ENCODE assay signal across 8 cellular contexts in genomic region chr5:40679998-40680681, GRCh38. TPM values are rescaled to one million over a fixed set of nuclear protein-coding genes. Genes with fewer than 3 reads are reported as not detected.
DNase-seq lines count a peak whose midpoint lies in the region; ATAC-seq and TF ChIP-seq lines count a peak whose summit lies in the region.

No MANE protein-coding gene starts in this region.

- peak overlapping the region; percentile 70 for H3K4me3 ChIP-seq in IMR-90 (ENCODE audit: insufficient read depth, low read depth, low read length)
- H3K4me3 ChIP-seq in iPS-18c (ENCODE audit: insufficient read depth, low read depth, low read length), result peak overlapping the region; percentile 60

- no peaks in the 10 kb centered on the region for H3K36me3 ChIP-seq in IMR-90 (ENCODE audit: control insufficient read depth, insufficient read depth, low read length)

- H3K27ac ChIP-seq in IMR-90 (ENCODE audit: insufficient read depth, low read length), result peak overlapping the region; percentile 38; the same call in 1 of the 2 replicates

- dilution Hi-C loops in IMR-90 (cut with HindIII; ENCODE audit: low sequenced_read_pairs, unreplicated experiment), result no loop called here

- H3K4me2 ChIP-seq in IMR-90 (ENCODE audit: low read depth, low read length), result peak overlapping the region; percentile 91

- TF ChIP-seq RAD21 in IMR-90 (IDR thresholded peaks at IDR 0.05; ENCODE audit: low read length), result no peak

- peak overlapping the region; percentile 61; the same call in 1 of the 2 replicates for H3K23ac ChIP-seq in IMR-90 (ENCODE audit: low read depth, low read length)

- CTCF ChIA-PET in IMR-90 (lab: Yijun Ruan, JAX), result interaction anchor here (0.6 kb wide), 1 partner anchor 320 kb away, joined by 5 read pairs; no protein-coding TSS in a partner anchor

- H2BK5ac ChIP-seq in IMR-90 (ENCODE audit: low read depth, low read length, poor library complexity, severe bottlenecking), result peak overlapping the region; percentile 33

- peak overlapping the region; percentile 98 to 99 for H3K27ac Mint-ChIP-seq in activated naive CD4-positive, alpha-beta T cell treated with anti-CD3 and anti-CD28 coated beads, Interleukin-2, amount 50 U/mL, for 72 hours

- H3K9me3 ChIP-seq in IMR-90 (ENCODE audit: control insufficient read depth, insufficient read depth, low read length) (no peaks in the 10 kb centered on the region), iPS-18c (ENCODE audit: control insufficient read depth, insufficient read depth, low read length) (peaks cover 4% of the 10 kb centered on the region)

- H2BK20ac ChIP-seq in IMR-90 (ENCODE audit: low read depth, low read length), result no peak overlapping the region

- H4K5ac ChIP-seq in IMR-90 (ENCODE audit: low read depth, low read length), result no peak overlapping the region

- H4K20me1 ChIP-seq in IMR-90 (ENCODE audit: insufficient read depth, low read length), result no peaks in the 10 kb centered on the region

- WGBS in IMR-90 (ENCODE audit: extremely low coverage in 2 of 2, insufficient read length in 1 of 2), 2 experiments, result 2% methylated on average over 25 of the region's 40 CpGs; no CpG with 5 or more reads in 1 of the 2 experiments

- H3K36me3 Mint-ChIP-seq in activated naive CD4-positive, alpha-beta T cell treated with anti-CD3 and anti-CD28 coated beads, Interleukin-2, amount 50 U/mL, for 72 hours, result peaks cover 49 to 59% of the 10 kb centered on the region in 2 donors

- H2AK5ac ChIP-seq in IMR-90 (ENCODE audit: low read depth, low read length), result no peak overlapping the region

- peak overlapping the region; percentile 27 for H3K9ac ChIP-seq in IMR-90 (ENCODE audit: low read depth, low read length)

- DNase-seq in COLO668 (lab: John Stamatoyannopoulos, UW; ENCODE audit: unreplicated experiment) (peak; percentile 62), IMR-90 (no peak), NCI-H774 (lab: John Stamatoyannopoulos, UW) (no peak), T-helper 9 cell (no peak)
- DNase-seq in activated naive CD4-positive, alpha-beta T cell treated with anti-CD3 and anti-CD28 coated beads, Interleukin-2, amount 50 U/mL, for 72 hours (ENCODE audit: low spot score in 2 of 2), result peak in 1 of 2 donors; percentile 44
- peak in 2 of 3 donors; percentile 23 to 28 for DNase-seq in stimulated activated CD4-positive, alpha-beta T cell treated with anti-CD3 and anti-CD28 coated beads, Interleukin-12 subunit alpha, Interleukin-12 subunit beta, amount 100 ng/mL, for 48 hours (ENCODE audit: low read depth in 2 of 3, low spot score in 1 of 3)

- no peak overlapping the region for H4K91ac ChIP-seq in IMR-90 (ENCODE audit: insufficient read depth, low read depth, low read length)

- peaks cover 13% of the 10 kb centered on the region for H3K4me1 ChIP-seq in IMR-90 (ENCODE audit: control insufficient read depth, insufficient read depth, low read length)

- H4K8ac ChIP-seq in IMR-90 (ENCODE audit: low read depth in 2 of 2, low read length in 2 of 2), result 0 out of 4 replicates have a peak overlapping the region, but pooled peaks of 1 of the 2 experiments have one; percentile 0

- no peak for TF ChIP-seq CTCF in IMR-90 (conservative IDR thresholded peaks at IDR 0.05; ENCODE audit: low read depth, low read length)

- peak overlapping the region; percentile 18 for H3K14ac ChIP-seq in IMR-90 (replicated peaks; ENCODE audit: low read depth, low read length)

- TF ChIP-seq POLR2A in IMR-90 (IDR thresholded peaks at IDR 0.05; ENCODE audit: low read depth, low read length), result no peak

- peaks cover 17 to 46% of the 10 kb centered on the region in 2 experiments for H3K79me1 ChIP-seq in IMR-90 (ENCODE audit: low read depth in 1 of 2, low read length in 2 of 2)

- no peak overlapping the region; the same call in 1 of the 2 replicates for H3K4ac ChIP-seq in IMR-90 (ENCODE audit: low read depth, low read length)

- no peaks in the 10 kb centered on the region for H3K9me3 Mint-ChIP-seq in activated naive CD4-positive, alpha-beta T cell treated with anti-CD3 and anti-CD28 coated beads, Interleukin-2, amount 50 U/mL, for 72 hours

- ATAC-seq in GM21423 (IDR thresholded peaks at IDR 0.05; ENCODE audit: unreplicated experiment) (peak; percentile 26), IMR-90 (ENCODE audit: low read depth) (no peak)
- peak in 1 of 2 donors; percentile 7 for ATAC-seq in activated naive CD4-positive, alpha-beta T cell treated with anti-CD3 and anti-CD28 coated beads, Interleukin-2, amount 50 U/mL, for 72 hours

- H2AFZ ChIP-seq in IMR-90 (replicated peaks; ENCODE audit: low read length, poor library complexity), result peak overlapping the region; percentile 87

- 0 out of 2 replicates have a peak overlapping the region, but pooled peaks have one; percentile 24 for H3K56ac ChIP-seq in IMR-90 (ENCODE audit: extremely low read depth, insufficient read depth, low read length)

- no peak overlapping the region for H3K18ac ChIP-seq in IMR-90 (ENCODE audit: low read depth, low read length)

- POLR2A ChIA-PET in IMR-90 (lab: Charles Lee; ENCODE audit: unreplicated experiment), result no interaction called here

- peak overlapping the region; percentile 9; the same call in 1 of the 2 replicates for H2BK120ac ChIP-seq in IMR-90 (ENCODE audit: low read depth, low read length)

- BruUV-seq in IMR-90 (replicated peaks; lab: Mats Ljungman, UMichigan), result no TSS peak

- H2AK9ac ChIP-seq in IMR-90 (replicated peaks; ENCODE audit: low read depth, low read length, poor library complexity), result peak overlapping the region; percentile 58

- H3K27me3 ChIP-seq in IMR-90 (ENCODE audit: control insufficient read depth, insufficient read depth, low read length), result no peaks in the 10 kb centered on the region

- H3K9me1 ChIP-seq in IMR-90 (ENCODE audit: insufficient read depth, low read length), result peaks cover 8% of the 10 kb centered on the region

- intact Hi-C loops in IMR-90 (cut with micrococcal nuclease), result loop anchor here (2.0 to 10.0 kb wide), 9 partner anchors 108 to 965 kb away; no protein-coding TSS in a partner anchor

- H2BK15ac ChIP-seq in IMR-90 (ENCODE audit: low read depth, low read length), result no peak overlapping the region

- in situ Hi-C loops in IMR-90 (cut with MboI; ENCODE audit: low sequenced_read_pairs), result loop anchor here (5.0 to 10.0 kb wide), 2 partner anchors 455 to 733 kb away; no protein-coding TSS in a partner anchor

TF ChIP-seq in IMR-90, 13 proteins besides CTCF, POLR2A, EP300 and RAD21:
- TF ChIP-seq RCOR1 (IDR thresholded peaks at IDR 0.05; ENCODE audit: insufficient replicate concordance, low read length), result no peak
- TF ChIP-seq USF2 (IDR thresholded peaks at IDR 0.05; ENCODE audit: low read depth, low read length), result no peak
- TF ChIP-seq ELK1 (IDR thresholded peaks at IDR 0.05; ENCODE audit: borderline replicate concordance, low read depth, low read length), result no peak
- no peak for TF ChIP-seq BHLHE40 (IDR thresholded peaks at IDR 0.05; ENCODE audit: low read depth, low read length)
- no peak for TF ChIP-seq NFE2L2 (IDR thresholded peaks at IDR 0.05; ENCODE audit: low read depth, low read length)
- no peak for TF ChIP-seq CEBPB (IDR thresholded peaks at IDR 0.05; ENCODE audit: low read depth, low read length)
- no peak for TF ChIP-seq MAZ (IDR thresholded peaks at IDR 0.05; ENCODE audit: borderline replicate concordance, low read depth, low read length)
- TF ChIP-seq FOS (IDR thresholded peaks at IDR 0.05; ENCODE audit: low read depth, low read length), result no peak
- no peak for TF ChIP-seq CHD1 (IDR thresholded peaks at IDR 0.05; ENCODE audit: low read depth, low read length)
- no peak for TF ChIP-seq MAFK (IDR thresholded peaks at IDR 0.05; ENCODE audit: low read depth, low read length)
- no peak for TF ChIP-seq SMC3 (IDR thresholded peaks at IDR 0.05; ENCODE audit: low read depth, low read length)
- TF ChIP-seq MXI1 (IDR thresholded peaks at IDR 0.05; ENCODE audit: borderline replicate concordance, low read depth, low read length), result no peak
- no peak for TF ChIP-seq RFX5 (IDR thresholded peaks at IDR 0.05; ENCODE audit: low read depth, low read length)

RNA-seq across cellular contexts. Expression of gene PTGER4, which starts 0.4 kb away (rescaled TPM):
- 7.9 and 10.6 TPM in 2 replicates for total RNA-seq in IMR-90 (2012; rRNA removed)
- 10.1 and 15.4 TPM in 2 replicates for polyA plus RNA-seq in IMR-90 (2012; rRNA removed)
- 9.9 and 20.9 TPM in 2 replicates for polyA plus RNA-seq in IMR-90 (2012; cell fraction: cytosol; rRNA removed)
- polyA plus RNA-seq in IMR-90 (2012; cell fraction: nucleus; rRNA removed; ENCODE audit: low replicate concordance), result 11.4 and 25.1 TPM in 2 replicates
- 10 to 100 TPM; 56.9 to 61.0 TPM for total RNA-seq in activated naive CD4-positive, alpha-beta T cell treated with anti-CD3 and anti-CD28 coated beads, Interleukin-2, amount 50 U/mL, for 72 hours

Comparison
In these comparisons a context has a peak if more than half of its experiments do, and no peak if none do; other contexts are left out.
1. DNase-seq: peak in COLO668 (single experiment) and stimulated activated CD4-positive, alpha-beta T cell treated with anti-CD3 and anti-CD28 coated beads, Interleukin-12 subunit alpha, Interleukin-12 subunit beta, amount 100 ng/mL, for 48 hours (2 of 3); none in IMR-90 (single experiment), NCI-H774 (single experiment) and T-helper 9 cell (single experiment).